In the genomic region with DNA sequence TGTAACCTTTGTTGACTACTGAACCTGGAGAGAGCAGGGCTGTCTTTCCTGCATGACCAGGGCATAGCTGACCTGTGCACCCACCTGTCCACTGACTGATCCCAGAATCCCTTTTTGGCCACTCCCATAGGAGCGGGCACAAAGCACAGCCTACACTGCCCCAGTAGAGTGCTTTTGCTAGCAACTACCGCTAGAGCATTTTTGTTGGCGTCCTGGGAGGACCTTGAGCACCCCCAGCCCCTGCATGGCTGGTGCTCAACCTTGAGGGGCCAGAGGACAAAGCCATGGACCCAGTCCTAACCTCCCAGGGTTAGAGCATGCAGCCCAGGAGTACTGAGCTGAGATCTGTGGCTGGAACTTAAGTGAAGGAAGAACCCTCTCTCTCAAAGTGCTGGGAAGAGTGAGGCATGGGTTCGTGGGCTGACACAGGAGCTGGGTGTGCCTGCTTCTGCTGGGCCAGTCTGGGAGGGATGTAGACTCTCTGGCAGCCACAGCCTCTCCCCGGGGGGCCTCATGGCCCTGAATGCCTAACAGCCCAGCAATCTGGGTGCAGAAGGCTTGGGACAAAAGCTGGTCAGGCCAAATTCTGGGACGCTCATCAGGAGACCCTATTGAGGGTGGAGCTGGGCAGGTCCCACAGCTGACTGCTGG, we compare ENCODE assay signal across 1 cellular context.
A peak's percentile ranks its signal among the peaks of the same experiment; 100 is the strongest.
TF ChIP-seq lines count a peak whose summit lies in the region.

No MANE protein-coding gene starts in this region.

TF ChIP-seq in HepG2, 621 proteins besides CTCF, POLR2A, EP300 and RAD21 (continued from another document and continues in another):
- TF ChIP-seq, protein P1, sequence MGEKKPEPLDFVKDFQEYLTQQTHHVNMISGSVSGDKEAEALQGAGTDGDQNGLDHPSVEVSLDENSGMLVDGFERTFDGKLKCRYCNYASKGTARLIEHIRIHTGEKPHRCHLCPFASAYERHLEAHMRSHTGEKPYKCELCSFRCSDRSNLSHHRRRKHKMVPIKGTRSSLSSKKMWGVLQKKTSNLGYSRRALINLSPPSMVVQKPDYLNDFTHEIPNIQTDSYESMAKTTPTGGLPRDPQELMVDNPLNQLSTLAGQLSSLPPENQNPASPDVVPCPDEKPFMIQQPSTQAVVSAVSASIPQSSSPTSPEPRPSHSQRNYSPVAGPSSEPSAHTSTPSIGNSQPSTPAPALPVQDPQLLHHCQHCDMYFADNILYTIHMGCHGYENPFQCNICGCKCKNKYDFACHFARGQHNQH (CRISPR knock-in tag; IDR thresholded peaks at IDR 0.05) = no peak
- TF ChIP-seq RARA (CRISPR knock-in tag; IDR thresholded peaks at IDR 0.05) (0 out of 2 replicates have a peak, but pooled peaks have one; percentile 9), CHD4 (IDR thresholded peaks at IDR 0.05; ENCODE audit: borderline replicate concordance, low read length) (no peak), SRSF1 (optimal IDR thresholded peaks at IDR 0.05; ENCODE audit: low read depth, low read length) (no peak), ZNF776 (CRISPR knock-in tag; IDR thresholded peaks at IDR 0.05) (peak; percentile 62; the same call in 1 of the 2 replicates), DPF2 (CRISPR knock-in tag; IDR thresholded peaks at IDR 0.05; ENCODE audit: borderline replicate concordance, low read depth) (no peak), ZBTB7A (CRISPR knock-in tag; IDR thresholded peaks at IDR 0.05) (no peak), GTF2F1 (IDR thresholded peaks at IDR 0.05; ENCODE audit: low read length) (no peak), NFE2L2 (IDR thresholded peaks at IDR 0.05; ENCODE audit: low read length) (no peak), HMG20A (CRISPR knock-in tag; IDR thresholded peaks at IDR 0.05; ENCODE audit: borderline replicate concordance) (no peak), SRF (IDR thresholded peaks at IDR 0.05; ENCODE audit: low read depth, low read length) (no peak), PHF20 (CRISPR knock-in tag; IDR thresholded peaks at IDR 0.05) (no peak), ZNF747 (CRISPR knock-in tag; IDR thresholded peaks at IDR 0.05; ENCODE audit: borderline replicate concordance) (no peak), ZNF546 (CRISPR knock-in tag; conservative IDR thresholded peaks at IDR 0.05) (no peak), SMAD1 (CRISPR knock-in tag; IDR thresholded peaks at IDR 0.05; ENCODE audit: borderline replicate concordance, low read depth) (no peak), MED1 (CRISPR knock-in tag; IDR thresholded peaks at IDR 0.05) (0 out of 2 replicates have a peak, but pooled peaks have one; percentile 27), TGIF2 (CRISPR knock-in tag; IDR thresholded peaks at IDR 0.05) (no peak), NR1H2 (CRISPR knock-in tag; IDR thresholded peaks at IDR 0.05; ENCODE audit: borderline replicate concordance, low read depth) (no peak), TCF7L2 (IDR thresholded peaks at IDR 0.05; ENCODE audit: low read depth, low read length) (no peak), NKX3-1 (CRISPR knock-in tag; IDR thresholded peaks at IDR 0.05) (no peak), ZBTB7B (CRISPR knock-in tag; IDR thresholded peaks at IDR 0.05) (no peak), PCBP2 (optimal IDR thresholded peaks at IDR 0.05; ENCODE audit: low read depth, low read length, poor library complexity, severe bottlenecking) (no peak), FOXM1 (CRISPR knock-in tag; IDR thresholded peaks at IDR 0.05) (no peak), ZSCAN31 (CRISPR knock-in tag; IDR thresholded peaks at IDR 0.05; ENCODE audit: low read depth) (no peak), REXO4 (CRISPR knock-in tag; IDR thresholded peaks at IDR 0.05; ENCODE audit: borderline replicate concordance) (no peak), POLR2G (IDR thresholded peaks at IDR 0.05; ENCODE audit: low read depth, low read length) (no peak), CREM (IDR thresholded peaks at IDR 0.05) (no peak), CREM (CRISPR knock-in tag; IDR thresholded peaks at IDR 0.05) (no peak), PHB2 (IDR thresholded peaks at IDR 0.05; ENCODE audit: partially characterized antibody) (no peak), ZNF672 (CRISPR knock-in tag; IDR thresholded peaks at IDR 0.05) (no peak), ZBTB42 (CRISPR knock-in tag; IDR thresholded peaks at IDR 0.05) (no peak), ZNF337 (CRISPR knock-in tag; IDR thresholded peaks at IDR 0.05; ENCODE audit: borderline replicate concordance, low read depth) (no peak), ELF3 (CRISPR knock-in tag; IDR thresholded peaks at IDR 0.05) (no peak), ZNF331 (CRISPR knock-in tag; IDR thresholded peaks at IDR 0.05) (no peak), GFI1 (CRISPR knock-in tag; IDR thresholded peaks at IDR 0.05; ENCODE audit: borderline replicate concordance) (no peak), ATF1 (CRISPR knock-in tag; IDR thresholded peaks at IDR 0.05) (no peak), ZNF354B (CRISPR knock-in tag; IDR thresholded peaks at IDR 0.05) (no peak), KMT2B (CRISPR knock-in tag; IDR thresholded peaks at IDR 0.05) (no peak), NR2F1 (CRISPR knock-in tag; IDR thresholded peaks at IDR 0.05) (no peak), U2AF2 (IDR thresholded peaks at IDR 0.05; ENCODE audit: low read depth, low read length) (no peak), ZNF235 (CRISPR knock-in tag; IDR thresholded peaks at IDR 0.05; ENCODE audit: borderline replicate concordance) (0 out of 2 replicates have a peak, but pooled peaks have one; percentile 44)
- TF ChIP-seq, protein P2, sequence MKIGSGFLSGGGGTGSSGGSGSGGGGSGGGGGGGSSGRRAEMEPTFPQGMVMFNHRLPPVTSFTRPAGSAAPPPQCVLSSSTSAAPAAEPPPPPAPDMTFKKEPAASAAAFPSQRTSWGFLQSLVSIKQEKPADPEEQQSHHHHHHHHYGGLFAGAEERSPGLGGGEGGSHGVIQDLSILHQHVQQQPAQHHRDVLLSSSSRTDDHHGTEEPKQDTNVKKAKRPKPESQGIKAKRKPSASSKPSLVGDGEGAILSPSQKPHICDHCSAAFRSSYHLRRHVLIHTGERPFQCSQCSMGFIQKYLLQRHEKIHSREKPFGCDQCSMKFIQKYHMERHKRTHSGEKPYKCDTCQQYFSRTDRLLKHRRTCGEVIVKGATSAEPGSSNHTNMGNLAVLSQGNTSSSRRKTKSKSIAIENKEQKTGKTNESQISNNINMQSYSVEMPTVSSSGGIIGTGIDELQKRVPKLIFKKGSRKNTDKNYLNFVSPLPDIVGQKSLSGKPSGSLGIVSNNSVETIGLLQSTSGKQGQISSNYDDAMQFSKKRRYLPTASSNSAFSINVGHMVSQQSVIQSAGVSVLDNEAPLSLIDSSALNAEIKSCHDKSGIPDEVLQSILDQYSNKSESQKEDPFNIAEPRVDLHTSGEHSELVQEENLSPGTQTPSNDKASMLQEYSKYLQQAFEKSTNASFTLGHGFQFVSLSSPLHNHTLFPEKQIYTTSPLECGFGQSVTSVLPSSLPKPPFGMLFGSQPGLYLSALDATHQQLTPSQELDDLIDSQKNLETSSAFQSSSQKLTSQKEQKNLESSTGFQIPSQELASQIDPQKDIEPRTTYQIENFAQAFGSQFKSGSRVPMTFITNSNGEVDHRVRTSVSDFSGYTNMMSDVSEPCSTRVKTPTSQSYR (CRISPR knock-in tag; IDR thresholded peaks at IDR 0.05; ENCODE audit: borderline replicate concordance) = no peak
- TF ChIP-seq, protein P3, sequence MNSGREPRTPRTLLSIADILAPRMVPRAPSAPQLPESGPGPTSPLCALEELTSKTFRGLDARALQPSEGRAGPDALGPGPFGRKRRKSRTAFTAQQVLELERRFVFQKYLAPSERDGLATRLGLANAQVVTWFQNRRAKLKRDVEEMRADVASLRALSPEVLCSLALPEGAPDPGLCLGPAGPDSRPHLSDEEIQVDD (CRISPR knock-in tag; IDR thresholded peaks at IDR 0.05; ENCODE audit: borderline replicate concordance) = no peak
- TF ChIP-seq, protein P4, sequence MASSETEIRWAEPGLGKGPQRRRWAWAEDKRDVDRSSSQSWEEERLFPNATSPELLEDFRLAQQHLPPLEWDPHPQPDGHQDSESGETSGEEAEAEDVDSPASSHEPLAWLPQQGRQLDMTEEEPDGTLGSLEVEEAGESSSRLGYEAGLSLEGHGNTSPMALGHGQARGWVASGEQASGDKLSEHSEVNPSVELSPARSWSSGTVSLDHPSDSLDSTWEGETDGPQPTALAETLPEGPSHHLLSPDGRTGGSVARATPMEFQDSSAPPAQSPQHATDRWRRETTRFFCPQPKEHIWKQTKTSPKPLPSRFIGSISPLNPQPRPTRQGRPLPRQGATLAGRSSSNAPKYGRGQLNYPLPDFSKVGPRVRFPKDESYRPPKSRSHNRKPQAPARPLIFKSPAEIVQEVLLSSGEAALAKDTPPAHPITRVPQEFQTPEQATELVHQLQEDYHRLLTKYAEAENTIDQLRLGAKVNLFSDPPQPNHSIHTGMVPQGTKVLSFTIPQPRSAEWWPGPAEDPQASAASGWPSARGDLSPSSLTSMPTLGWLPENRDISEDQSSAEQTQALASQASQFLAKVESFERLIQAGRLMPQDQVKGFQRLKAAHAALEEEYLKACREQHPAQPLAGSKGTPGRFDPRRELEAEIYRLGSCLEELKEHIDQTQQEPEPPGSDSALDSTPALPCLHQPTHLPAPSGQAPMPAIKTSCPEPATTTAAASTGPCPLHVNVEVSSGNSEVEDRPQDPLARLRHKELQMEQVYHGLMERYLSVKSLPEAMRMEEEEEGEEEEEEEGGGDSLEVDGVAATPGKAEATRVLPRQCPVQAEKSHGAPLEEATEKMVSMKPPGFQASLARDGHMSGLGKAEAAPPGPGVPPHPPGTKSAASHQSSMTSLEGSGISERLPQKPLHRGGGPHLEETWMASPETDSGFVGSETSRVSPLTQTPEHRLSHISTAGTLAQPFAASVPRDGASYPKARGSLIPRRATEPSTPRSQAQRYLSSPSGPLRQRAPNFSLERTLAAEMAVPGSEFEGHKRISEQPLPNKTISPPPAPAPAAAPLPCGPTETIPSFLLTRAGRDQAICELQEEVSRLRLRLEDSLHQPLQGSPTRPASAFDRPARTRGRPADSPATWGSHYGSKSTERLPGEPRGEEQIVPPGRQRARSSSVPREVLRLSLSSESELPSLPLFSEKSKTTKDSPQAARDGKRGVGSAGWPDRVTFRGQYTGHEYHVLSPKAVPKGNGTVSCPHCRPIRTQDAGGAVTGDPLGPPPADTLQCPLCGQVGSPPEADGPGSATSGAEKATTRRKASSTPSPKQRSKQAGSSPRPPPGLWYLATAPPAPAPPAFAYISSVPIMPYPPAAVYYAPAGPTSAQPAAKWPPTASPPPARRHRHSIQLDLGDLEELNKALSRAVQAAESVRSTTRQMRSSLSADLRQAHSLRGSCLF (CRISPR knock-in tag; IDR thresholded peaks at IDR 0.05; ENCODE audit: borderline replicate concordance) = no peak
- TF ChIP-seq, protein P5, sequence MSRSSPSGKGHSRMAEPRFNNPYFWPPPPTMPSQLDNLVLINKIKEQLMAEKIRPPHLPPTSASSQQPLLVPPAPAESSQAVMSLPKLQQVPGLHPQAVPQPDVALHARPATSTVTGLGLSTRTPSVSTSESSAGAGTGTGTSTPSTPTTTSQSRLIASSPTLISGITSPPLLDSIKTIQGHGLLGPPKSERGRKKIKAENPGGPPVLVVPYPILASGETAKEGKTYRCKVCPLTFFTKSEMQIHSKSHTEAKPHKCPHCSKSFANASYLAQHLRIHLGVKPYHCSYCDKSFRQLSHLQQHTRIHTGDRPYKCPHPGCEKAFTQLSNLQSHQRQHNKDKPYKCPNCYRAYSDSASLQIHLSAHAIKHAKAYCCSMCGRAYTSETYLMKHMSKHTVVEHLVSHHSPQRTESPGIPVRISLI (CRISPR knock-in tag; IDR thresholded peaks at IDR 0.05; ENCODE audit: borderline replicate concordance) = no peak
- TF ChIP-seq, protein P6, sequence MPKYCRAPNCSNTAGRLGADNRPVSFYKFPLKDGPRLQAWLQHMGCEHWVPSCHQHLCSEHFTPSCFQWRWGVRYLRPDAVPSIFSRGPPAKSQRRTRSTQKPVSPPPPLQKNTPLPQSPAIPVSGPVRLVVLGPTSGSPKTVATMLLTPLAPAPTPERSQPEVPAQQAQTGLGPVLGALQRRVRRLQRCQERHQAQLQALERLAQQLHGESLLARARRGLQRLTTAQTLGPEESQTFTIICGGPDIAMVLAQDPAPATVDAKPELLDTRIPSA (CRISPR knock-in tag; IDR thresholded peaks at IDR 0.05; ENCODE audit: borderline replicate concordance) = no peak
- TF ChIP-seq, protein P7, sequence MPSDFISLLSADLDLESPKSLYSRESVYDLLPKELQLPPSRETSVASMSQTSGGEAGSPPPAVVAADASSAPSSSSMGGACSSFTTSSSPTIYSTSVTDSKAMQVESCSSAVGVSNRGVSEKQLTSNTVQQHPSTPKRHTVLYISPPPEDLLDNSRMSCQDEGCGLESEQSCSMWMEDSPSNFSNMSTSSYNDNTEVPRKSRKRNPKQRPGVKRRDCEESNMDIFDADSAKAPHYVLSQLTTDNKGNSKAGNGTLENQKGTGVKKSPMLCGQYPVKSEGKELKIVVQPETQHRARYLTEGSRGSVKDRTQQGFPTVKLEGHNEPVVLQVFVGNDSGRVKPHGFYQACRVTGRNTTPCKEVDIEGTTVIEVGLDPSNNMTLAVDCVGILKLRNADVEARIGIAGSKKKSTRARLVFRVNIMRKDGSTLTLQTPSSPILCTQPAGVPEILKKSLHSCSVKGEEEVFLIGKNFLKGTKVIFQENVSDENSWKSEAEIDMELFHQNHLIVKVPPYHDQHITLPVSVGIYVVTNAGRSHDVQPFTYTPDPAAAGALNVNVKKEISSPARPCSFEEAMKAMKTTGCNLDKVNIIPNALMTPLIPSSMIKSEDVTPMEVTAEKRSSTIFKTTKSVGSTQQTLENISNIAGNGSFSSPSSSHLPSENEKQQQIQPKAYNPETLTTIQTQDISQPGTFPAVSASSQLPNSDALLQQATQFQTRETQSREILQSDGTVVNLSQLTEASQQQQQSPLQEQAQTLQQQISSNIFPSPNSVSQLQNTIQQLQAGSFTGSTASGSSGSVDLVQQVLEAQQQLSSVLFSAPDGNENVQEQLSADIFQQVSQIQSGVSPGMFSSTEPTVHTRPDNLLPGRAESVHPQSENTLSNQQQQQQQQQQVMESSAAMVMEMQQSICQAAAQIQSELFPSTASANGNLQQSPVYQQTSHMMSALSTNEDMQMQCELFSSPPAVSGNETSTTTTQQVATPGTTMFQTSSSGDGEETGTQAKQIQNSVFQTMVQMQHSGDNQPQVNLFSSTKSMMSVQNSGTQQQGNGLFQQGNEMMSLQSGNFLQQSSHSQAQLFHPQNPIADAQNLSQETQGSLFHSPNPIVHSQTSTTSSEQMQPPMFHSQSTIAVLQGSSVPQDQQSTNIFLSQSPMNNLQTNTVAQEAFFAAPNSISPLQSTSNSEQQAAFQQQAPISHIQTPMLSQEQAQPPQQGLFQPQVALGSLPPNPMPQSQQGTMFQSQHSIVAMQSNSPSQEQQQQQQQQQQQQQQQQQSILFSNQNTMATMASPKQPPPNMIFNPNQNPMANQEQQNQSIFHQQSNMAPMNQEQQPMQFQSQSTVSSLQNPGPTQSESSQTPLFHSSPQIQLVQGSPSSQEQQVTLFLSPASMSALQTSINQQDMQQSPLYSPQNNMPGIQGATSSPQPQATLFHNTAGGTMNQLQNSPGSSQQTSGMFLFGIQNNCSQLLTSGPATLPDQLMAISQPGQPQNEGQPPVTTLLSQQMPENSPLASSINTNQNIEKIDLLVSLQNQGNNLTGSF (CRISPR knock-in tag; IDR thresholded peaks at IDR 0.05) = no peak
- TF ChIP-seq, protein P8, sequence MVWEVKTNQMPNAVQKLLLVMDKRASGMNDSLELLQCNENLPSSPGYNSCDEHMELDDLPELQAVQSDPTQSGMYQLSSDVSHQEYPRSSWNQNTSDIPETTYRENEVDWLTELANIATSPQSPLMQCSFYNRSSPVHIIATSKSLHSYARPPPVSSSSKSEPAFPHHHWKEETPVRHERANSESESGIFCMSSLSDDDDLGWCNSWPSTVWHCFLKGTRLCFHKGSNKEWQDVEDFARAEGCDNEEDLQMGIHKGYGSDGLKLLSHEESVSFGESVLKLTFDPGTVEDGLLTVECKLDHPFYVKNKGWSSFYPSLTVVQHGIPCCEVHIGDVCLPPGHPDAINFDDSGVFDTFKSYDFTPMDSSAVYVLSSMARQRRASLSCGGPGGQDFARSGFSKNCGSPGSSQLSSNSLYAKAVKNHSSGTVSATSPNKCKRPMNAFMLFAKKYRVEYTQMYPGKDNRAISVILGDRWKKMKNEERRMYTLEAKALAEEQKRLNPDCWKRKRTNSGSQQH (CRISPR knock-in tag; IDR thresholded peaks at IDR 0.05; ENCODE audit: low read depth) = no peak
